ENCODE assay signal across 19 cellular contexts in the genomic region with DNA sequence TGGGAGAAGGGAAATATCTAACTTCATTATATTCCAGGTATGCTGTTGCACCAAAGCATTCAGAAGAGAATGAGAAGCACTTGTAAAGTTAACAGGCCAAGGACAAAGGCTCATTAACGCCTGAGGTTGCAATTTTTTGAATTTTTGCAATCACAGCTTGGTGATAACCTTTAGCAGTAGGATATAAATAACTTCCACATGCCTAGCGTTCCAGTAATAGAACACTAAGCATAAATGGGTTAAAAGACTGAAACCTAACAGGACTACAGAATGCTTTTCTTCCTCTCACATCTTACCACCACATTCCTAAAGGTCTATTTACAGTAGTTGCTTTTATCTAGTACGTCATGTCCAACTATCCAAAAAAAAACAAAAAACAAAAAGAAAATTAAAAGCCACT. TPM values are rescaled to one million over a fixed set of nuclear protein-coding genes. Genes with fewer than 3 reads are reported as not detected.
A peak's percentile ranks its signal among the peaks of the same experiment; 100 is the strongest.
DNase-seq lines count a peak whose midpoint lies in the region; ATAC-seq and TF ChIP-seq lines count a peak whose summit lies in the region.
"Had no signal": no experiment of that assay in that cellular context is flagged by ENCODE, and none has a peak within 500 bp of the region (broad histone marks: within the 10 kb centered on the region; RNA-seq: fewer than 3 reads in every experiment).

No MANE protein-coding gene starts in this region.

- intact Hi-C loops in uterus (cut with DNase I; ENCODE audit: low total_unique reads) = no loop called here

- peak overlapping the region; percentile 50 to 56 for H3K27ac ChIP-seq in uterus
- H3K27ac ChIP-seq: SJCRH30 had no signal

- peaks cover 0 to 5% of the 10 kb centered on the region in 2 donors for H3K4me1 ChIP-seq in uterus

- no peaks in the 10 kb centered on the region for H3K9me3 ChIP-seq in uterus
- H3K9me3 ChIP-seq: SJCRH30 had no signal

- peaks cover 61% of the 10 kb centered on the region for H3K4me1 Mint-ChIP-seq in activated naive CD8-positive, alpha-beta T cell (ENCODE audit: low read depth)
- peaks cover 50% of the 10 kb centered on the region for H3K4me1 Mint-ChIP-seq in activated naive CD8-positive, alpha-beta T cell treated with anti-CD3 and anti-CD28 coated beads for 36 hours
- H3K4me1 Mint-ChIP-seq in memory B cell (peaks cover 24% of the 10 kb centered on the region), immature natural killer cell (peaks cover 31 to 53% of the 10 kb centered on the region in 2 donors)

- peaks cover 4% of the 10 kb centered on the region for H3K9me3 Mint-ChIP-seq in activated naive CD8-positive, alpha-beta T cell (ENCODE audit: low read depth)
- H3K9me3 Mint-ChIP-seq in activated naive CD8-positive, alpha-beta T cell treated with anti-CD3 and anti-CD28 coated beads for 36 hours = no peaks in the 10 kb centered on the region
- H3K9me3 Mint-ChIP-seq in memory B cell (peaks cover 3% of the 10 kb centered on the region), immature natural killer cell (no peaks in the 10 kb centered on the region)
- H3K9me3 Mint-ChIP-seq: activated T-cell treated with anti-CD3 and anti-CD28 coated beads, Interleukin-2, amount 50 U/mL, for 24 hours; CD8-positive, alpha-beta memory T cell; naive thymus-derived CD4-positive, alpha-beta T cell had no signal

- ATAC-seq in memory B cell (ENCODE audit: low read depth) = no peak
- ATAC-seq: naive thymus-derived CD4-positive, alpha-beta T cell had no signal

- H3K36me3 Mint-ChIP-seq in activated naive CD8-positive, alpha-beta T cell = peaks cover 10% of the 10 kb centered on the region
- H3K36me3 Mint-ChIP-seq in activated naive CD8-positive, alpha-beta T cell treated with anti-CD3 and anti-CD28 coated beads for 36 hours = peaks cover 29% of the 10 kb centered on the region
- H3K36me3 Mint-ChIP-seq in memory B cell (peaks cover 9% of the 10 kb centered on the region), immature natural killer cell (no peaks in the 10 kb centered on the region)

- H3K36me3 ChIP-seq in uterus = no peaks in the 10 kb centered on the region
- H3K36me3 ChIP-seq: SJCRH30 had no signal

- no peaks in the 10 kb centered on the region for H3K27me3 ChIP-seq in uterus
- H3K27me3 ChIP-seq: dorsolateral prefrontal cortex, SJCRH30 had no signal

- no peak for TF ChIP-seq POLR2A in uterus (IDR thresholded peaks at IDR 0.05)

- H3K4me3 Mint-ChIP-seq in activated naive CD8-positive, alpha-beta T cell = no peak overlapping the region
- H3K4me3 Mint-ChIP-seq in activated naive CD8-positive, alpha-beta T cell treated with anti-CD3 and anti-CD28 coated beads for 36 hours = no peak overlapping the region
- H3K4me3 Mint-ChIP-seq in memory B cell (no peak overlapping the region), immature natural killer cell (no peak overlapping the region)
- H3K4me3 Mint-ChIP-seq: activated CD4-positive, alpha-beta T cell treated with anti-CD3 and anti-CD28 coated beads, Interleukin-2, amount 10 ng/mL, durations not matched to agents 24 days and 14 days; activated T-cell treated with anti-CD3 and anti-CD28 coated beads, Interleukin-2, amount 50 U/mL, for 24 hours had no signal

- H3K27ac Mint-ChIP-seq in activated naive CD8-positive, alpha-beta T cell = peak overlapping the region; percentile 55
- H3K27ac Mint-ChIP-seq in activated naive CD8-positive, alpha-beta T cell treated with anti-CD3 and anti-CD28 coated beads for 36 hours = no peak overlapping the region
- peak overlapping the region; percentile 36 for H3K27ac Mint-ChIP-seq in memory B cell
- peak overlapping the region in 3 of 6 donors; percentile 5 to 89 (median 51) for H3K27ac Mint-ChIP-seq in immature natural killer cell
- H3K27ac Mint-ChIP-seq: activated CD4-positive, alpha-beta T cell treated with anti-CD3 and anti-CD28 coated beads, Interleukin-2, amount 10 ng/mL, durations not matched to agents 24 days and 14 days; activated T-cell treated with anti-CD3 and anti-CD28 coated beads, Interleukin-2, amount 50 U/mL, for 24 hours had no signal

- H3K27me3 Mint-ChIP-seq in activated naive CD8-positive, alpha-beta T cell = no peaks in the 10 kb centered on the region
- no peaks in the 10 kb centered on the region for H3K27me3 Mint-ChIP-seq in activated naive CD8-positive, alpha-beta T cell treated with anti-CD3 and anti-CD28 coated beads for 36 hours
- no peaks in the 10 kb centered on the region for H3K27me3 Mint-ChIP-seq in memory B cell
- H3K27me3 Mint-ChIP-seq in immature natural killer cell (ENCODE audit: low read depth in 3 of 3) = no peaks in the 10 kb centered on the region
- H3K27me3 Mint-ChIP-seq: activated CD4-positive, alpha-beta T cell treated with anti-CD3 and anti-CD28 coated beads, Interleukin-2, amount 10 ng/mL, durations not matched to agents 24 days and 14 days; activated T-cell treated with anti-CD3 and anti-CD28 coated beads, Interleukin-2, amount 50 U/mL, for 24 hours; CD8-positive, alpha-beta memory T cell; naive thymus-derived CD4-positive, alpha-beta T cell had no signal

- H3K4me3 ChIP-seq in uterus = no peak overlapping the region
- H3K4me3 ChIP-seq: dorsolateral prefrontal cortex, SJCRH30 had no signal

- no peak for TF ChIP-seq CTCF in uterus (IDR thresholded peaks at IDR 0.05)

- no peak for DNase-seq in activated naive CD8-positive, alpha-beta T cell treated with anti-CD3 and anti-CD28 coated beads for 36 hours
- DNase-seq in cerebellar cortex (ENCODE audit: low spot score) (peak; percentile 6), memory B cell (ENCODE audit: low spot score in 2 of 2) (no peak), uterus (no peak), mesenteric fat pad (ENCODE audit: low spot score) (no peak), immature natural killer cell (no peak), AML-193 (lab: John Stamatoyannopoulos, UW) (no peak)
- DNase-seq: activated CD4-positive, alpha-beta T cell treated with anti-CD3 and anti-CD28 coated beads, Interleukin-2, amount 10 ng/mL, durations not matched to agents 24 days and 14 days; activated T-cell treated with anti-CD3 and anti-CD28 coated beads, Interleukin-2, amount 50 U/mL, for 24 hours; CD8-positive, alpha-beta memory T cell; dorsolateral prefrontal cortex; hypothalamus; left cardiac atrium; naive thymus-derived CD4-positive, alpha-beta T cell; SJCRH30; substantia nigra; T1000 had no signal

RNA-seq across cellular contexts. Expression of a gene that starts 57.4 kb away (rescaled TPM):
- total RNA-seq in activated naive CD8-positive, alpha-beta T cell treated with anti-CD3 and anti-CD28 coated beads for 36 hours = under 1 TPM; 0.12 to 0.14 TPM
- total RNA-seq in uterus = 1 to 10 TPM in 1 of 4 donors, under 1 TPM in 2, not detected in 1; under 0.01 to 2.6 (median 0.70) TPM
- total RNA-seq in mesenteric fat pad = 0.13 TPM
- polyA plus RNA-seq in immature natural killer cell = under 1 TPM in 2 of 3 donors, not detected in 1; 0.04 TPM
- total RNA-seq: Daoy had no signal
- polyA plus RNA-seq: CD8-positive, alpha-beta memory T cell had no signal
